ENCODE assay signal across 8 cellular contexts in genomic region chr3:50299929-50300680, GRCh38. TPM values are rescaled to one million over a fixed set of nuclear protein-coding genes. Genes with fewer than 3 reads are reported as not detected.
DNase-seq lines count a peak whose midpoint lies in the region; FAIRE-seq and TF ChIP-seq lines count a peak whose summit lies in the region.

No MANE protein-coding gene starts in this region.

- peak; percentile 31 for FAIRE-seq in GM19239 (lab: Jason Lieb, UNC)

- no CpG with 5 or more reads among the region's 12 CpGs for WGBS in mesendoderm (ENCODE audit: extremely low coverage, insufficient coverage, low lambda C conversion rate)
- WGBS in transverse colon (ENCODE audit: low coverage in 1 of 2), 2 donors: 45% methylated on average over 12 of the region's 12 CpGs; no CpG with 5 or more reads in 1 of the 2 donors

- H4K5ac ChIP-seq in mesendoderm (ENCODE audit: low read length): no peak overlapping the region

- no peak for DNase-seq in GM19239 (ENCODE audit: insufficient read length, low spot score)
- peak; percentile 40 for DNase-seq in RPMI7951 (ENCODE audit: low read depth)
- peak; percentile 40 for DNase-seq in dedifferentiated amniotic fluid mesenchymal stem cell (ENCODE audit: extremely low spot score)
- no peak for DNase-seq in mesendoderm
- no peak for DNase-seq in transverse colon
- no peak for DNase-seq in NCI-H146 treated with DMSO at 0.1 percent for 48 hours (lab: John Stamatoyannopoulos, UW; ENCODE audit: unreplicated experiment)
- DNase-seq in NCI-H748 (lab: John Stamatoyannopoulos, UW; ENCODE audit: unreplicated experiment): no peak
- no peak for DNase-seq in stimulated activated naive CD4-positive, alpha-beta T cell treated with Interleukin-2 at 50 U/mL for 16 hours (lab: John Stamatoyannopoulos, UW)

- H2BK5ac ChIP-seq in mesendoderm (ENCODE audit: low read length): no peak overlapping the region

- H2BK15ac ChIP-seq in mesendoderm (replicated peaks; ENCODE audit: low read depth): no peak overlapping the region

- peak overlapping the region; percentile 77 for H3K56ac ChIP-seq in mesendoderm (ENCODE audit: low read length)

- H3K27me3 ChIP-seq in mesendoderm (ENCODE audit: insufficient read depth, low read length, poor library complexity): no peaks in the 10 kb centered on the region
- no peaks in the 10 kb centered on the region for H3K27me3 ChIP-seq in transverse colon

- intact Hi-C loops in transverse colon (cut with DNase I; ENCODE audit: low total_unique reads): no loop called here

- H3K23ac ChIP-seq in mesendoderm (ENCODE audit: low read length): no peak overlapping the region

- peaks cover 6% of the 10 kb centered on the region for H3K4me1 ChIP-seq in mesendoderm (ENCODE audit: control insufficient read depth, low read depth, low read length)
- peaks cover 15 to 35% (median 32%) of the 10 kb centered on the region in 4 donors for H3K4me1 ChIP-seq in transverse colon

- H3K18ac ChIP-seq in mesendoderm (ENCODE audit: low read length): peak overlapping the region; percentile 11

- H3K36me3 ChIP-seq in mesendoderm (ENCODE audit: control insufficient read depth, insufficient read depth, low read length): no peaks in the 10 kb centered on the region
- H3K36me3 ChIP-seq in transverse colon: no peaks in the 10 kb centered on the region

- H3K9me3 ChIP-seq in transverse colon: no peaks in the 10 kb centered on the region

- no peaks in the 10 kb centered on the region for H3K79me2 ChIP-seq in mesendoderm (ENCODE audit: control insufficient read depth, insufficient read depth, low read length)

- peak overlapping the region; percentile 62 for H3K9ac ChIP-seq in mesendoderm (ENCODE audit: low read length)

- H3K4me2 ChIP-seq in mesendoderm (ENCODE audit: low read length): peak overlapping the region; percentile 7

- H3K79me1 ChIP-seq in mesendoderm (ENCODE audit: low read length): no peaks in the 10 kb centered on the region

- in situ Hi-C loops in transverse colon (cut with MboI; ENCODE audit: low pct_ligation_motif_present in 1 of 4, low pct_unique_long_range_greater_than_20kb in 1 of 4, low sequenced_read_pairs in 3 of 4): no loop called here

- no peak overlapping the region for H2AK5ac ChIP-seq in mesendoderm (ENCODE audit: low read length)

- no peak overlapping the region for H3K4me3 ChIP-seq in mesendoderm (ENCODE audit: low read length)
- H3K4me3 ChIP-seq in transverse colon: peak overlapping the region; percentile 7 to 51 (median 34)

- no peak overlapping the region for H4K8ac ChIP-seq in mesendoderm (ENCODE audit: low read depth, low read length)

- H3K27ac ChIP-seq in mesendoderm (ENCODE audit: low read depth, low read length): peak overlapping the region; percentile 47
- peak overlapping the region; percentile 90 to 96 (median 92) for H3K27ac ChIP-seq in transverse colon

- TF ChIP-seq POLR2A in transverse colon (IDR thresholded peaks at IDR 0.05): no peak

- TF ChIP-seq EP300 in transverse colon (IDR thresholded peaks at IDR 0.05; ENCODE audit: low read depth): no peak

- H2BK120ac ChIP-seq in mesendoderm (ENCODE audit: low read depth, low read length): no peak overlapping the region

- no peak overlapping the region for H3K4ac ChIP-seq in mesendoderm (ENCODE audit: low read depth, low read length)

- TF ChIP-seq CTCF in transverse colon (IDR thresholded peaks at IDR 0.05): no peak

RNA-seq across cellular contexts. Expression of gene HYAL3, which starts 0.9 kb away (rescaled TPM):
- total RNA-seq in RPMI7951 (2014; rRNA removed; shearing (Covaris generic)): 11.5 and 12.0 TPM in 2 replicates
- 3.6 TPM for polyA plus RNA-seq in mesendoderm (2013, experiment 1 of 2)
- polyA plus RNA-seq in mesendoderm (2013, experiment 2 of 2): 3.0 TPM
- total RNA-seq in transverse colon: 10 to 100 TPM in 1 of 4 donors, 1 to 10 TPM in 2, under 1 TPM in 1; 0.79 to 11.2 (median 3.8) TPM

RNA-seq across cellular contexts. Expression of gene NAA80, which starts 0.9 kb away (rescaled TPM):
- 14.6 and 16.1 TPM in 2 replicates for total RNA-seq in RPMI7951 (2014; rRNA removed; shearing (Covaris generic))
- polyA plus RNA-seq in mesendoderm (2013, experiment 1 of 2): 6.2 TPM
- polyA plus RNA-seq in mesendoderm (2013, experiment 2 of 2): 6.0 TPM
- total RNA-seq in transverse colon: 10 to 100 TPM in 1 of 4 donors, 1 to 10 TPM in 3; 5.2 to 13.0 (median 7.8) TPM

RNA-seq across cellular contexts. Expression of gene HYAL1, which starts 3.3 kb away (rescaled TPM):
- 0.29 and 0.72 TPM in 2 replicates for total RNA-seq in RPMI7951 (2014; rRNA removed; shearing (Covaris generic))
- 1.1 TPM for polyA plus RNA-seq in mesendoderm (2013, experiment 1 of 2)
- 1.3 TPM for polyA plus RNA-seq in mesendoderm (2013, experiment 2 of 2)
- 10 to 100 TPM in 1 of 4 donors, 1 to 10 TPM in 3; 1.8 to 13.8 (median 3.8) TPM for total RNA-seq in transverse colon

RNA-seq across cellular contexts. Expression of gene IFRD2, which starts 7.9 kb away (rescaled TPM):
- 97.9 and 116 TPM in 2 replicates for total RNA-seq in RPMI7951 (2014; rRNA removed; shearing (Covaris generic))
- polyA plus RNA-seq in mesendoderm (2013, experiment 1 of 2): 76.8 TPM
- 74.0 TPM for polyA plus RNA-seq in mesendoderm (2013, experiment 2 of 2)
- 100 to 1,000 TPM in 1 of 4 donors, 10 to 100 TPM in 3; 44.9 to 183 (median 59.5) TPM for total RNA-seq in transverse colon

RNA-seq across cellular contexts. Expression of gene LSMEM2, which starts 21.2 kb away (rescaled TPM):
- not detected in 2 replicates for total RNA-seq in RPMI7951 (2014; rRNA removed; shearing (Covaris generic))
- 0.06 TPM for polyA plus RNA-seq in mesendoderm (2013, experiment 1 of 2)
- 0.06 TPM for polyA plus RNA-seq in mesendoderm (2013, experiment 2 of 2)
- total RNA-seq in transverse colon: not detected

Comparison
In these comparisons a context has a peak if more than half of its experiments do, and no peak if none do; other contexts are left out.
1. DNase-seq: peak in RPMI7951 (single experiment) and dedifferentiated amniotic fluid mesenchymal stem cell (single experiment); none in GM19239 (single experiment), mesendoderm (single experiment), transverse colon (single experiment), NCI-H146 treated with DMSO at 0.1 percent for 48 hours (single experiment), NCI-H748 (single experiment) and stimulated activated naive CD4-positive, alpha-beta T cell treated with Interleukin-2 at 50 U/mL for 16 hours (single experiment).